ENCODE assay signal across 13 cellular contexts in genomic region chr12:15982921-15983320, GRCh38.
DNase-seq lines count a peak whose midpoint lies in the region; ATAC-seq and TF ChIP-seq lines count a peak whose summit lies in the region.
"Had no signal": no experiment of that assay in that cellular context is flagged by ENCODE, and none has a peak within 500 bp of the region (broad histone marks: within the 10 kb centered on the region; RNA-seq: fewer than 3 reads in every experiment).

No MANE protein-coding gene starts in this region.

- H3K4me3 Mint-ChIP-seq in HFFc6 (no peak overlapping the region), osteocyte (ENCODE audit: unreplicated experiment) (no peak overlapping the region)
- H3K4me3 Mint-ChIP-seq: B cell; CD4-positive, CD25-positive, alpha-beta regulatory T cell had no signal

- H3K36me3 ChIP-seq in adipocyte (ENCODE audit: control insufficient read depth, insufficient read depth, low read length, severe bottlenecking) (peaks cover 16% of the 10 kb centered on the region), uterus (no peaks in the 10 kb centered on the region), SK-N-SH (replicated peaks in 1 of 2; ENCODE audit: control insufficient read depth in 1 of 2, insufficient read depth in 2 of 2, low read length in 1 of 2) (peaks cover 14 to 22% of the 10 kb centered on the region in 2 experiments)
- H3K36me3 ChIP-seq: HAP-1 had no signal

- CTCF ChIA-PET in SK-N-SH (lab: Yijun Ruan, JAX): interaction anchor here (0.6 to 1.9 kb wide), 11 partner anchors 10 to 1658 kb away, joined by 3 to 6 read pairs (median 4); no protein-coding TSS in a partner anchor

- no peak overlapping the region for H3K4me2 ChIP-seq in SK-N-SH

- H3K4me1 ChIP-seq in adipocyte (ENCODE audit: control insufficient read depth, insufficient read depth, low read length) (peaks cover 54% of the 10 kb centered on the region), uterus (peaks cover 0 to 3% of the 10 kb centered on the region in 2 donors), SK-N-SH (ENCODE audit: control insufficient read depth in 1 of 2, insufficient read depth in 2 of 2, low read depth in 1 of 2, low read length in 1 of 2) (peaks cover 7 to 25% of the 10 kb centered on the region in 2 experiments; a peak in 3 of 4 replicates)

- DNase-seq in HFFc6 (no peak), adipocyte (ENCODE audit: low read depth) (no peak), myocyte (ENCODE audit: low read depth) (peak; percentile 73), uterus (no peak), osteocyte (ENCODE audit: extremely low spot score, unreplicated experiment) (no peak), SK-N-SH (no peak)
- DNase-seq: CD4-positive, CD25-positive, alpha-beta regulatory T cell; KBM-7; NCI-H1417 treated with DMSO at 0.1 percent for 48 hours; NCI-H446 treated with DMSO at 0.1 percent for 48 hours had no signal

- peaks cover 75% of the 10 kb centered on the region for H3K4me1 Mint-ChIP-seq in HFFc6 (ENCODE audit: low read depth)
- peaks cover 39% of the 10 kb centered on the region for H3K4me1 Mint-ChIP-seq in osteocyte (ENCODE audit: unreplicated experiment)

- H2AFZ ChIP-seq in SK-N-SH (ENCODE audit: low read depth): no peak overlapping the region

- H3K79me2 ChIP-seq in SK-N-SH (ENCODE audit: insufficient read depth): no peaks in the 10 kb centered on the region

- H3K27me3 ChIP-seq in adipocyte (replicated peaks; ENCODE audit: control insufficient read depth, insufficient read depth, low read length): no peaks in the 10 kb centered on the region
- H3K27me3 ChIP-seq in uterus: no peaks in the 10 kb centered on the region
- H3K27me3 ChIP-seq in SK-N-SH (ENCODE audit: insufficient read depth): no peaks in the 10 kb centered on the region

- H3K9me3 ChIP-seq in adipocyte (ENCODE audit: control insufficient read depth, low read length) (no peaks in the 10 kb centered on the region), uterus (no peaks in the 10 kb centered on the region), SK-N-SH (no peaks in the 10 kb centered on the region)
- H3K9me3 ChIP-seq: HAP-1 had no signal

- H3K36me3 Mint-ChIP-seq in HFFc6 (ENCODE audit: low read depth) (peaks cover 6% of the 10 kb centered on the region), osteocyte (ENCODE audit: unreplicated experiment) (peaks cover 29% of the 10 kb centered on the region)

- H3K4me3 ChIP-seq in adipocyte (ENCODE audit: low read length) (no peak overlapping the region), uterus (no peak overlapping the region), SK-N-SH (ENCODE audit: low read depth in 2 of 2, low read length in 1 of 2) (no peak overlapping the region)
- H3K4me3 ChIP-seq: HAP-1 had no signal

- H4K20me1 ChIP-seq in SK-N-SH (ENCODE audit: insufficient read depth): no peaks in the 10 kb centered on the region

- no peaks in the 10 kb centered on the region for H3K9me2 ChIP-seq in SK-N-SH

- peak overlapping the region; percentile 35 for H3K9ac ChIP-seq in adipocyte (ENCODE audit: low read length)
- H3K9ac ChIP-seq in SK-N-SH: no peak overlapping the region

- peak overlapping the region; percentile 56 for H3K27ac Mint-ChIP-seq in HFFc6
- no peak overlapping the region for H3K27ac Mint-ChIP-seq in osteocyte (ENCODE audit: unreplicated experiment)
- H3K27ac Mint-ChIP-seq: B cell had no signal

- TF ChIP-seq CTCF in HFFc6 (IDR thresholded peaks at IDR 0.05): no peak
- TF ChIP-seq CTCF in uterus (IDR thresholded peaks at IDR 0.05): no peak
- no peak for TF ChIP-seq CTCF in osteocyte (IDR thresholded peaks at IDR 0.05)
- TF ChIP-seq CTCF in SK-N-SH (IDR thresholded peaks at IDR 0.05): no peak

- H3K9me3 Mint-ChIP-seq in HFFc6 (no peaks in the 10 kb centered on the region), osteocyte (ENCODE audit: unreplicated experiment) (peaks cover 7% of the 10 kb centered on the region)

- peaks cover 24% of the 10 kb centered on the region for H3F3A ChIP-seq in SK-N-SH (replicated peaks; ENCODE audit: insufficient read depth)

- TF ChIP-seq POLR2A in uterus (IDR thresholded peaks at IDR 0.05): no peak

- POLR2A ChIA-PET in SK-N-SH (lab: Yijun Ruan, JAX): no interaction called here

- H3K27me3 Mint-ChIP-seq in HFFc6 (ENCODE audit: insufficient read depth) (no peaks in the 10 kb centered on the region; the same call in 1 of the 2 replicates), osteocyte (ENCODE audit: unreplicated experiment) (no peaks in the 10 kb centered on the region)
- H3K27me3 Mint-ChIP-seq: B cell; CD4-positive, CD25-positive, alpha-beta regulatory T cell had no signal

- H3K27ac ChIP-seq in uterus (peak overlapping the region; percentile 35 to 60), SK-N-SH (ENCODE audit: low read depth in 2 of 2, low read length in 1 of 2) (no peak overlapping the region)

- no peak for TF ChIP-seq EP300 in SK-N-SH (IDR thresholded peaks at IDR 0.05; ENCODE audit: borderline replicate concordance in 1 of 2, low read depth in 1 of 2, low read length in 1 of 2)

- ATAC-seq in HG03025 (IDR thresholded peaks at IDR 0.05; ENCODE audit: low FRiP score, unreplicated experiment): no peak

- intact Hi-C loops in uterus (cut with DNase I; ENCODE audit: low total_unique reads): no loop called here

- no peak for TF ChIP-seq RAD21 in SK-N-SH (IDR thresholded peaks at IDR 0.05; ENCODE audit: low read length)

TF ChIP-seq in SK-N-SH, 30 proteins besides CTCF, POLR2A, EP300 and RAD21:
- no peak for TF ChIP-seq YY1 (IDR thresholded peaks at IDR 0.05; ENCODE audit: low read depth)
- TF ChIP-seq SMC3 (IDR thresholded peaks at IDR 0.05; ENCODE audit: low read depth, low read length): no peak
- TF ChIP-seq ELF1 (IDR thresholded peaks at IDR 0.05): no peak
- no peak for TF ChIP-seq USF1 (IDR thresholded peaks at IDR 0.05; ENCODE audit: borderline replicate concordance, low read depth)
- no peak for TF ChIP-seq REST (IDR thresholded peaks at IDR 0.05; ENCODE audit: low read depth, low read length)
- no peak for TF ChIP-seq FOSL2 (IDR thresholded peaks at IDR 0.05; ENCODE audit: borderline replicate concordance, low read depth)
- TF ChIP-seq MXI1 (IDR thresholded peaks at IDR 0.05; ENCODE audit: low read depth, low read length): no peak
- no peak for TF ChIP-seq NFIC (IDR thresholded peaks at IDR 0.05; ENCODE audit: borderline replicate concordance)
- TF ChIP-seq NRF1 (IDR thresholded peaks at IDR 0.05; ENCODE audit: low read depth, low read length): no peak
- TF ChIP-seq RXRA (IDR thresholded peaks at IDR 0.05; ENCODE audit: borderline replicate concordance, low read depth): no peak
- TF ChIP-seq GABPA (IDR thresholded peaks at IDR 0.05; ENCODE audit: low read depth): no peak
- TF ChIP-seq TEAD4 (IDR thresholded peaks at IDR 0.05; ENCODE audit: borderline replicate concordance, insufficient read depth): no peak
- no peak for TF ChIP-seq POLR2AphosphoS5 (IDR thresholded peaks at IDR 0.05; ENCODE audit: low read depth, low read length)

Comparison
In these comparisons a context has a peak if more than half of its experiments do, and no peak if none do; other contexts are left out.
1. H3K27ac ChIP-seq: peak in uterus (2 of 2); none in SK-N-SH (0 of 2).